In genomic region chr20:33908351-33908750, GRCh38 we compare ENCODE assay signal across 19 cellular contexts.
A peak's percentile ranks its signal among the peaks of the same experiment; 100 is the strongest.
DNase-seq lines count a peak whose midpoint lies in the region; ATAC-seq and TF ChIP-seq lines count a peak whose summit lies in the region.
"Had no signal": no experiment of that assay in that cellular context is flagged by ENCODE, and none has a peak within 500 bp of the region (broad histone marks: within the 10 kb centered on the region; RNA-seq: fewer than 3 reads in every experiment).

No MANE protein-coding gene starts in this region.

- peak in 1 of 2 donors; percentile 22 for ATAC-seq in right cardiac atrium
- ATAC-seq in HG03378 (IDR thresholded peaks at IDR 0.05; ENCODE audit: unreplicated experiment) = no peak
- ATAC-seq: A549; activated naive CD4-positive, alpha-beta T cell treated with anti-CD3 and anti-CD28 coated beads, Interleukin-2, amount 50 U/mL, for 72 hours; GM12878 had no signal

- H3K4me3 ChIP-seq in right cardiac atrium (ENCODE audit: low read length) (no peak overlapping the region), left ventricle myocardium inferior (no peak overlapping the region), SJCRH30 (no peak overlapping the region), fibroblast of villous mesenchyme (ENCODE audit: low read depth, low read length) (no peak overlapping the region), tibial artery (no peak overlapping the region)
- H3K4me3 ChIP-seq: A549, GM12878 had no signal

- H3K27me3 ChIP-seq in right cardiac atrium (ENCODE audit: control insufficient read depth, insufficient read depth) (no peaks in the 10 kb centered on the region), left ventricle myocardium inferior (ENCODE audit: low read depth) (no peaks in the 10 kb centered on the region), SJCRH30 (no peaks in the 10 kb centered on the region), tibial artery (no peaks in the 10 kb centered on the region)

- intact Hi-C loops in right cardiac atrium (cut with DNase I) = no loop called here
- intact Hi-C loops in left ventricle myocardium inferior (cut with micrococcal nuclease) = no loop called here
- intact Hi-C loops in tibial artery (cut with DNase I; ENCODE audit: low total_unique reads) = no loop called here

- no peaks in the 10 kb centered on the region for H3K9me3 ChIP-seq in right cardiac atrium (ENCODE audit: control insufficient read depth, low read length)
- no peaks in the 10 kb centered on the region for H3K9me3 ChIP-seq in left ventricle myocardium inferior (replicated peaks)
- no peaks in the 10 kb centered on the region for H3K9me3 ChIP-seq in SJCRH30 (replicated peaks)
- H3K9me3 ChIP-seq in tibial artery = no peaks in the 10 kb centered on the region
- H3K9me3 ChIP-seq: A549 had no signal

- 27% methylated on average over 6 of the region's 6 CpGs for WGBS in right cardiac atrium

- H3K27ac ChIP-seq in right cardiac atrium (ENCODE audit: low read length) (no peak overlapping the region), left ventricle myocardium inferior (replicated peaks) (no peak overlapping the region), SJCRH30 (no peak overlapping the region), tibial artery (peak overlapping the region; percentile 46 to 53)

- DNase-seq in right cardiac atrium = peak; percentile 28 to 59 (median 56)
- no peak for DNase-seq in left ventricle myocardium inferior
- peak; percentile 46 to 52 for DNase-seq in SJCRH30
- DNase-seq in fibroblast of villous mesenchyme (ENCODE audit: low read depth) = peak; percentile 45
- DNase-seq in tibial artery = peak in 1 of 2 donors; percentile 67
- no peak for DNase-seq in DMS53 treated with DMSO at 0.1 percent for 48 hours (lab: John Stamatoyannopoulos, UW; ENCODE audit: unreplicated experiment)
- DNase-seq in COLO668 (lab: John Stamatoyannopoulos, UW; ENCODE audit: unreplicated experiment) = no peak
- DNase-seq: activated CD4-positive, alpha-beta memory T cell treated with anti-CD3 and anti-CD28 coated beads for 36 hours; activated T-cell treated with anti-CD3 and anti-CD28 coated beads, Interleukin-2, amount 50 U/mL, for 1 hour; CD4-positive, alpha-beta T cell; erythroblast; kidney; NCI-H2029 treated with DMSO at 0.1 percent for 48 hours; NCI-H510A treated with DMSO at 0.1 percent for 48 hours; stimulated activated CD4-positive, alpha-beta T cell treated with anti-CD3 and anti-CD28 coated beads, Interleukin-15, amount 100 ng/mL, for 24 hours had no signal

- H3K4me1 ChIP-seq in right cardiac atrium (ENCODE audit: control insufficient read depth, insufficient read depth, low read length) (peaks cover 8% of the 10 kb centered on the region), left ventricle myocardium inferior (peaks cover 14% of the 10 kb centered on the region), SJCRH30 (peaks cover 23% of the 10 kb centered on the region), tibial artery (peaks cover 0 to 42% (median 28%) of the 10 kb centered on the region in 4 donors)

- H3K36me3 ChIP-seq in left ventricle myocardium inferior = no peaks in the 10 kb centered on the region
- H3K36me3 ChIP-seq in SJCRH30 = no peaks in the 10 kb centered on the region
- no peaks in the 10 kb centered on the region for H3K36me3 ChIP-seq in tibial artery

- TF ChIP-seq CTCF in left ventricle myocardium inferior (IDR thresholded peaks at IDR 0.05; ENCODE audit: borderline replicate concordance) = no peak
- no peak for TF ChIP-seq CTCF in fibroblast of villous mesenchyme (IDR thresholded peaks at IDR 0.05; ENCODE audit: insufficient read depth, low read depth, low read length)
- TF ChIP-seq CTCF in tibial artery (IDR thresholded peaks at IDR 0.05) = no peak

Comparison
In these comparisons a context has a peak if more than half of its experiments do, and no peak if none do; other contexts are left out.
1. DNase-seq: peak in right cardiac atrium (3 of 3), SJCRH30 (2 of 2) and fibroblast of villous mesenchyme (single experiment); none in left ventricle myocardium inferior (single experiment), DMS53 treated with DMSO at 0.1 percent for 48 hours (single experiment) and COLO668 (single experiment).
2. H3K27ac ChIP-seq: peak in tibial artery (2 of 2); none in right cardiac atrium (single experiment), left ventricle myocardium inferior (single experiment) and SJCRH30 (single experiment).